Comparison of ENCODE assay signal across 15 cellular contexts in the genomic region with DNA sequence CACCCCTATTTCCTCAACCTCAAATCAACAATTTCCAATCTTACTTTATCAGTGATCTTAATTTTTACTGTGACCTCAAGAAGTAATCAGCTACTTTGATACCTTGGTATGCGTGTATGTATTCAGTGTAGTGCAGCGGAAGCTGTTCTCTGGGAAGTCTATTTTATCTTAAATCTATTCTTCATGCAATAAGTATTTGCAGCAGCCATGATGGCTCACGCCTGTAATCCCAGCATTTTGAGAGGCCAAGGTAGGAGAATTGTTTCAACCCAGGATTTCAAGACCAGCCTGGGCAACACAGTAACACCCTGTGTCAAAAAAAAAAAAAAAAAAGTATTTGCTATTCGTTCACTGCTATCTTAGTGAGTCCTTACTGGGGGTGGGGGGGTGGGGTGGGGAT.
"Had no signal": no experiment of that assay in that cellular context is flagged by ENCODE, and none has a peak within 500 bp of the region (broad histone marks: within the 10 kb centered on the region; RNA-seq: fewer than 3 reads in every experiment).

No MANE protein-coding gene starts in this region.

- H3K4me3 ChIP-seq: left lung, prostate gland, right lobe of liver had no signal

- H3K4me3 Mint-ChIP-seq: activated T-cell treated with anti-CD3 and anti-CD28 coated beads, Interleukin-2, amount 50 U/mL, for 24 hours; natural killer cell treated with Interleukin-12 subunit alpha and Interleukin-12 subunit beta and Interleukin-15 and Interleukin-18, amount 100 ng/mL, for 72 hours; stimulated activated naive CD8-positive, alpha-beta T cell treated with anti-CD3 and anti-CD28 coated beads, Interleukin-15, amount 100 ng/mL, for 72 hours had no signal

- H3K27me3 Mint-ChIP-seq: activated T-cell treated with anti-CD3 and anti-CD28 coated beads, Interleukin-2, amount 50 U/mL, for 24 hours; natural killer cell treated with Interleukin-12 subunit alpha and Interleukin-12 subunit beta and Interleukin-15 and Interleukin-18, amount 100 ng/mL, for 72 hours; stimulated activated naive CD8-positive, alpha-beta T cell treated with anti-CD3 and anti-CD28 coated beads, Interleukin-15, amount 100 ng/mL, for 72 hours had no signal

- H3K36me3 ChIP-seq: prostate gland had no signal

- H3K9me3 ChIP-seq: left lung, prostate gland, right lobe of liver had no signal

- H3K9me3 Mint-ChIP-seq: activated naive CD4-positive, alpha-beta T cell treated with anti-CD3 and anti-CD28 coated beads, Interleukin-2, amount 50 U/mL, for 72 hours; activated T-cell treated with anti-CD3 and anti-CD28 coated beads, Interleukin-2, amount 50 U/mL, for 24 hours; natural killer cell treated with Interleukin-12 subunit alpha and Interleukin-12 subunit beta and Interleukin-15 and Interleukin-18, amount 100 ng/mL, for 72 hours; stimulated activated naive CD8-positive, alpha-beta T cell treated with anti-CD3 and anti-CD28 coated beads, Interleukin-15, amount 100 ng/mL, for 72 hours had no signal

- H3K27ac Mint-ChIP-seq: activated T-cell treated with anti-CD3 and anti-CD28 coated beads, Interleukin-2, amount 50 U/mL, for 24 hours; stimulated activated naive CD8-positive, alpha-beta T cell treated with anti-CD3 and anti-CD28 coated beads, Interleukin-15, amount 100 ng/mL, for 72 hours had no signal

- H3K27ac ChIP-seq: prostate gland had no signal

- DNase-seq: activated CD4-positive, alpha-beta T cell treated with anti-CD3 and anti-CD28 coated beads, Interleukin-2, amount 50 U/mL, for 48 hours; activated effector memory CD4-positive, alpha-beta T cell treated with Interleukin-2 at 50 U/mL for 16 hours; activated T-cell treated with anti-CD3 and anti-CD28 coated beads, Interleukin-2, amount 50 U/mL, for 24 hours; amniotic stem cell; cortex of kidney; effector CD8-positive, alpha-beta T cell; left lung; mesendoderm; right lobe of liver; stimulated activated naive CD8-positive, alpha-beta T cell treated with anti-CD3 and anti-CD28 coated beads, Interleukin-15, amount 100 ng/mL, for 72 hours; T-helper 1 cell had no signal

- H3K27me3 ChIP-seq: left lung, right lobe of liver had no signal

- ATAC-seq: activated naive CD4-positive, alpha-beta T cell treated with anti-CD3 and anti-CD28 coated beads, Interleukin-2, amount 50 U/mL, for 72 hours; left lung; natural killer cell treated with Interleukin-12 subunit alpha and Interleukin-12 subunit beta and Interleukin-15 and Interleukin-18, amount 100 ng/mL, for 72 hours; right lobe of liver; SK-N-SH treated with all-trans-retinoic acid at 6 μM for 48 hours; stimulated activated naive CD8-positive, alpha-beta T cell treated with anti-CD3 and anti-CD28 coated beads, Interleukin-15, amount 100 ng/mL, for 72 hours had no signal
